8 cellular contexts compared by ENCODE assay signal in genomic region chr12:131895640-131896079, GRCh38. TPM values are rescaled to one million over a fixed set of nuclear protein-coding genes. Genes with fewer than 3 reads are reported as not detected.
DNase-seq lines count a peak whose midpoint lies in the region; ATAC-seq and TF ChIP-seq lines count a peak whose summit lies in the region.

No MANE protein-coding gene starts in this region.

- H3K27ac ChIP-seq in ACC112 (ENCODE audit: low read depth, low read length): peak overlapping the region; percentile 88; the same call in 1 of the 2 replicates
- peak overlapping the region; percentile 88 for H3K27ac ChIP-seq in PC-3 (ENCODE audit: low read length)
- peak overlapping the region; percentile 97 for H3K27ac ChIP-seq in neutrophil

- H3K27ac Mint-ChIP-seq in effector memory CD8-positive, alpha-beta T cell: peak overlapping the region; percentile 86 to 87

- H3K27me3 ChIP-seq in ACC112 (ENCODE audit: insufficient read depth, low read length) (no peaks in the 10 kb centered on the region), PC-3 (ENCODE audit: low read length) (no peaks in the 10 kb centered on the region), neutrophil (no peaks in the 10 kb centered on the region)

- H3K9me3 Mint-ChIP-seq in effector memory CD8-positive, alpha-beta T cell: no peaks in the 10 kb centered on the region

- peak overlapping the region; percentile 86 to 87 for H3K4me3 Mint-ChIP-seq in effector memory CD8-positive, alpha-beta T cell

- H3K36me3 Mint-ChIP-seq in effector memory CD8-positive, alpha-beta T cell (ENCODE audit: insufficient read depth): peaks cover 10% of the 10 kb centered on the region

- no peaks in the 10 kb centered on the region for H3K9me2 ChIP-seq in PC-3 (replicated peaks; ENCODE audit: low read length)

- H3K4me2 ChIP-seq in PC-3 (ENCODE audit: low read length): peak overlapping the region; percentile 99

- POLR2A ChIA-PET in PC-3 (lab: Charles Lee; ENCODE audit: unreplicated experiment): no interaction called here

- no peak overlapping the region for H2AFZ ChIP-seq in ACC112 (ENCODE audit: low read length, unreplicated experiment)
- no peak overlapping the region for H2AFZ ChIP-seq in PC-3 (ENCODE audit: low read length)

- H3K36me3 ChIP-seq in ACC112 (ENCODE audit: insufficient read depth, low read length) (no peaks in the 10 kb centered on the region), PC-3 (ENCODE audit: low read depth, low read length) (no peaks in the 10 kb centered on the region), neutrophil (peaks cover 18% of the 10 kb centered on the region)

- DNase-seq in PC-3 (peak; percentile 18), AG08395 (ENCODE audit: low spot score) (no peak)
- DNase-seq in effector memory CD8-positive, alpha-beta T cell: no peak

- no peaks in the 10 kb centered on the region for H3K27me3 Mint-ChIP-seq in effector memory CD8-positive, alpha-beta T cell

- peaks cover 9% of the 10 kb centered on the region for H3K79me2 ChIP-seq in ACC112 (ENCODE audit: control insufficient read depth, insufficient read depth, low read length, unreplicated experiment)
- H3K79me2 ChIP-seq in PC-3 (ENCODE audit: low read length): peaks cover 39% of the 10 kb centered on the region

- TSS peak; percentile 78 for BruUV-seq in PC-3 (replicated peaks; lab: Mats Ljungman, UMichigan)

- intact Hi-C loops in PC-3 (cut with micrococcal nuclease): loop anchor here (1.0 to 2.0 kb wide), 3 partner anchors 33 to 59 kb away; partner anchors contain the start of genes EP400 and PUS1

- no peaks in the 10 kb centered on the region for H3K9me3 ChIP-seq in PC-3 (ENCODE audit: low read length)
- H3K9me3 ChIP-seq in neutrophil: no peaks in the 10 kb centered on the region

- TF ChIP-seq CTCF in PC-3 (conservative IDR thresholded peaks at IDR 0.05; ENCODE audit: low read depth, low read length): no peak
- no peak for TF ChIP-seq CTCF in neutrophil (IDR thresholded peaks at IDR 0.05)

- peak; percentile 8 for ATAC-seq in GM21367 (IDR thresholded peaks at IDR 0.05; ENCODE audit: unreplicated experiment)
- ATAC-seq in PC-3: no peak
- ATAC-seq in effector memory CD8-positive, alpha-beta T cell (replicated peaks): no peak
- no peak for ATAC-seq in HG03280 (IDR thresholded peaks at IDR 0.05; ENCODE audit: unreplicated experiment)
- ATAC-seq in GM18519 (IDR thresholded peaks at IDR 0.05; ENCODE audit: low FRiP score, unreplicated experiment): no peak

- H3K4me1 Mint-ChIP-seq in effector memory CD8-positive, alpha-beta T cell (ENCODE audit: low read depth in 2 of 2): peaks cover 13 to 18% of the 10 kb centered on the region in 2 donors

- H3K9ac ChIP-seq in PC-3 (ENCODE audit: low read length): peak overlapping the region; percentile 79

- peaks cover 11% of the 10 kb centered on the region for H3K4me1 ChIP-seq in ACC112 (ENCODE audit: control insufficient read depth, insufficient read depth, low read length, unreplicated experiment)
- H3K4me1 ChIP-seq in PC-3 (ENCODE audit: insufficient read depth, low read length): peaks cover 19% of the 10 kb centered on the region
- peaks cover 29 to 32% of the 10 kb centered on the region in 2 experiments for H3K4me1 ChIP-seq in neutrophil (ENCODE audit: control insufficient read depth in 1 of 2, insufficient read depth in 1 of 2, low read depth in 1 of 2, low read length in 1 of 2)

- CTCF ChIA-PET in PC-3 (lab: Charles Lee): no interaction called here

- H3F3A ChIP-seq in PC-3 (ENCODE audit: low read length, unreplicated experiment): no peaks in the 10 kb centered on the region

- H3K4me3 ChIP-seq in ACC112 (ENCODE audit: low read depth, low read length) (peak overlapping the region; percentile 77), PC-3 (ENCODE audit: low read length) (peak overlapping the region; percentile 74), neutrophil (ENCODE audit: low read depth in 1 of 2, low read length in 1 of 2) (peak overlapping the region; percentile 80 to 98)

- no peaks in the 10 kb centered on the region for H4K20me1 ChIP-seq in PC-3 (ENCODE audit: low read length)

RNA-seq across cellular contexts. Expression of gene ULK1, which starts 1.2 kb away (rescaled TPM):
- total RNA-seq in PC-3 (2014; rRNA removed): 15.7 and 29.5 TPM in 2 replicates

RNA-seq across cellular contexts. Expression of gene PUS1, which starts 33.4 kb away (rescaled TPM):
- 74.0 TPM in 2 replicates for total RNA-seq in PC-3 (2014; rRNA removed)

RNA-seq across cellular contexts. Expression of gene EP400, which starts 54.1 kb away (rescaled TPM):
- 20.2 and 30.5 TPM in 2 replicates for total RNA-seq in PC-3 (2014; rRNA removed)
